11 cellular contexts compared by ENCODE assay signal in genomic region chr22:30445438-30445936, GRCh38. TPM values are rescaled to one million over a fixed set of nuclear protein-coding genes. Genes with fewer than 3 reads are reported as not detected.
DNase-seq lines count a peak whose midpoint lies in the region; ATAC-seq and TF ChIP-seq lines count a peak whose summit lies in the region.
"Had no signal": no experiment of that assay in that cellular context is flagged by ENCODE, and none has a peak within 500 bp of the region (broad histone marks: within the 10 kb centered on the region; RNA-seq: fewer than 3 reads in every experiment).

No MANE protein-coding gene starts in this region.

- no peak overlapping the region for H3K27ac Mint-ChIP-seq in activated naive CD8-positive, alpha-beta T cell treated with anti-CD3 and anti-CD28 coated beads, Interleukin-2, amount 10 ng/mL, durations not matched to agents 7 days and 5 days
- H3K27ac Mint-ChIP-seq in activated naive CD8-positive, alpha-beta T cell treated with anti-CD3 and anti-CD28 coated beads for 36 hours, result no peak overlapping the region

- ATAC-seq in activated naive CD8-positive, alpha-beta T cell treated with anti-CD3 and anti-CD28 coated beads, Interleukin-2, amount 10 ng/mL, durations not matched to agents 7 days and 5 days (ENCODE audit: low read depth), result no peak
- ATAC-seq in GM19328 (IDR thresholded peaks at IDR 0.05; ENCODE audit: unreplicated experiment), result no peak

- H3K4me3 Mint-ChIP-seq in activated naive CD8-positive, alpha-beta T cell treated with anti-CD3 and anti-CD28 coated beads, Interleukin-2, amount 10 ng/mL, durations not matched to agents 7 days and 5 days, result peak overlapping the region; percentile 39
- H3K4me3 Mint-ChIP-seq in activated naive CD8-positive, alpha-beta T cell treated with anti-CD3 and anti-CD28 coated beads for 36 hours, result no peak overlapping the region
- H3K4me3 Mint-ChIP-seq: naive thymus-derived CD8-positive, alpha-beta T cell had no signal

- no peak for DNase-seq in activated naive CD8-positive, alpha-beta T cell treated with anti-CD3 and anti-CD28 coated beads, Interleukin-2, amount 10 ng/mL, durations not matched to agents 7 days and 5 days
- DNase-seq in activated naive CD8-positive, alpha-beta T cell treated with anti-CD3 and anti-CD28 coated beads for 36 hours, result no peak
- DNase-seq in iris pigment epithelial cell (ENCODE audit: low read depth) (peak; percentile 63), MV-4-11 (lab: John Stamatoyannopoulos, UW) (no peak), hepatic stellate cell (ENCODE audit: low spot score) (no peak), GM19238 (ENCODE audit: insufficient read length, low spot score) (no peak)
- DNase-seq: activated gamma-delta T cell had no signal

- peaks cover 3% of the 10 kb centered on the region for H3K36me3 Mint-ChIP-seq in activated naive CD8-positive, alpha-beta T cell treated with anti-CD3 and anti-CD28 coated beads, Interleukin-2, amount 10 ng/mL, durations not matched to agents 7 days and 5 days
- H3K36me3 Mint-ChIP-seq in activated naive CD8-positive, alpha-beta T cell treated with anti-CD3 and anti-CD28 coated beads for 36 hours, result peaks cover 2% of the 10 kb centered on the region

- POLR2A ChIA-PET in activated naive CD8-positive, alpha-beta T cell treated with anti-CD3 and anti-CD28 coated beads, Interleukin-2, amount 10 ng/mL, durations not matched to agents 7 days and 5 days (lab: Charles Lee), result no interaction called here

- peak; percentile 48 for TF ChIP-seq CTCF in VCaP (conservative IDR thresholded peaks at IDR 0.05)

- H3K27me3 Mint-ChIP-seq in activated naive CD8-positive, alpha-beta T cell treated with anti-CD3 and anti-CD28 coated beads, Interleukin-2, amount 10 ng/mL, durations not matched to agents 7 days and 5 days, result peaks cover 27% of the 10 kb centered on the region
- peaks cover 69% of the 10 kb centered on the region for H3K27me3 Mint-ChIP-seq in activated naive CD8-positive, alpha-beta T cell treated with anti-CD3 and anti-CD28 coated beads for 36 hours

- H3K27ac ChIP-seq in VCaP, result no peak overlapping the region

- H3K4me1 Mint-ChIP-seq in activated naive CD8-positive, alpha-beta T cell treated with anti-CD3 and anti-CD28 coated beads, Interleukin-2, amount 10 ng/mL, durations not matched to agents 7 days and 5 days, result peaks cover 24% of the 10 kb centered on the region
- peaks cover 16% of the 10 kb centered on the region for H3K4me1 Mint-ChIP-seq in activated naive CD8-positive, alpha-beta T cell treated with anti-CD3 and anti-CD28 coated beads for 36 hours

- peaks cover 3% of the 10 kb centered on the region for H3K9me3 Mint-ChIP-seq in activated naive CD8-positive, alpha-beta T cell treated with anti-CD3 and anti-CD28 coated beads, Interleukin-2, amount 10 ng/mL, durations not matched to agents 7 days and 5 days
- peaks cover 3% of the 10 kb centered on the region for H3K9me3 Mint-ChIP-seq in activated naive CD8-positive, alpha-beta T cell treated with anti-CD3 and anti-CD28 coated beads for 36 hours

RNA-seq across cellular contexts. Expression of gene MTFP1, which starts 19.9 kb away (rescaled TPM):
- 10 to 100 TPM; 63.3 to 64.8 TPM for total RNA-seq in activated naive CD8-positive, alpha-beta T cell treated with anti-CD3 and anti-CD28 coated beads, Interleukin-2, amount 10 ng/mL, durations not matched to agents 7 days and 5 days
- 100 to 1,000 TPM; 109 to 114 TPM for total RNA-seq in activated naive CD8-positive, alpha-beta T cell treated with anti-CD3 and anti-CD28 coated beads for 36 hours

RNA-seq across cellular contexts. Expression of gene SEC14L3, which starts 26.3 kb away (rescaled TPM):
- total RNA-seq in activated naive CD8-positive, alpha-beta T cell treated with anti-CD3 and anti-CD28 coated beads, Interleukin-2, amount 10 ng/mL, durations not matched to agents 7 days and 5 days, result not detected
- not detected for total RNA-seq in activated naive CD8-positive, alpha-beta T cell treated with anti-CD3 and anti-CD28 coated beads for 36 hours
- total RNA-seq: cerebellum; naive thymus-derived CD8-positive, alpha-beta T cell had no signal

RNA-seq across cellular contexts. Expression of gene SEC14L2, which starts 48.7 kb away (rescaled TPM):
- 1 to 10 TPM; 9.9 TPM for total RNA-seq in activated naive CD8-positive, alpha-beta T cell treated with anti-CD3 and anti-CD28 coated beads, Interleukin-2, amount 10 ng/mL, durations not matched to agents 7 days and 5 days
- total RNA-seq in activated naive CD8-positive, alpha-beta T cell treated with anti-CD3 and anti-CD28 coated beads for 36 hours, result 1 to 10 TPM; 9.1 to 9.4 TPM

RNA-seq across cellular contexts. Expression of gene RNF215, which starts 58.3 kb away (rescaled TPM):
- 10 to 100 TPM; 11.1 to 11.3 TPM for total RNA-seq in activated naive CD8-positive, alpha-beta T cell treated with anti-CD3 and anti-CD28 coated beads, Interleukin-2, amount 10 ng/mL, durations not matched to agents 7 days and 5 days
- total RNA-seq in activated naive CD8-positive, alpha-beta T cell treated with anti-CD3 and anti-CD28 coated beads for 36 hours, result 1 to 10 TPM; 3.3 to 3.9 TPM
